Comparison of ENCODE assay signal across 32 cellular contexts in the genomic region with DNA sequence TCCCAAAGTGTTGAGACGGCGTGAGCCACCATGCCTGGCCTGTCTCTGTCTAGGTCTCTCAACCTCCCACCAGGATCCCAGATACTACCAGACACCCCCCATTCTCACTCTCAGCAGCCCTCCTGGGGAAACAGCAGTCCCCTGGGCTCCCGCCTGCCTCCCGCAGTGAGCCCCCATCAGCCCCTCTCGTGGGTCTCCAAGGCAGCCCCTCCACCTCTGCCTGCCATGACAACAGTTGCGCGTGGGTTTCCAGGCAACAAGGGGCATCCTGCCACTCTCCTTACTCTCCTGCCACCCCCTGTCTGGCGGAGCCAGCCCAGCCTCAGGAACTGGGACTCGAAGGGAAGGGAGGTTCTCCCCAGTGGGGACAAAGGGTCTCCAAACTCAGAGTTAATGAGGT. TPM values are rescaled to one million over a fixed set of nuclear protein-coding genes. Genes with fewer than 3 reads are reported as not detected.
"Had no signal": no experiment of that assay in that cellular context is flagged by ENCODE, and none has a peak within 500 bp of the region (broad histone marks: within the 10 kb centered on the region; RNA-seq: fewer than 3 reads in every experiment).

No MANE protein-coding gene starts in this region.

- DNase-seq: activated CD4-positive, alpha-beta T cell treated with anti-CD3 and anti-CD28 coated beads, Interleukin-2, amount 10 ng/mL, durations not matched to agents 24 days and 14 days; activated CD4-positive, alpha-beta T cell treated with anti-CD3 and anti-CD28 coated beads, Interleukin-2, amount 50 U/mL, for 4 hours; activated CD8-positive, alpha-beta T cell treated with anti-CD3 and anti-CD28 coated beads for 36 hours; activated gamma-delta T cell; activated naive CD4-positive, alpha-beta T cell treated with anti-CD3 and anti-CD28 coated beads for 36 hours; activated T-cell treated with anti-CD3 and anti-CD28 coated beads, Interleukin-2, amount 50 U/mL, for 24 hours; adrenal gland; body of pancreas; MM.1S; MV-4-11; NCI-H1092 treated with DMSO at 0.1 percent for 48 hours; NCI-H146; NCI-H187; NCI-H2029 treated with DMSO at 0.1 percent for 48 hours; NCI-H2107; NCI-H345; NCI-H524 treated with DMSO at 0.1 percent for 48 hours; SHP77; SJCRH30; T1000 had no signal

- FAIRE-seq: astrocyte had no signal

- H3K4me1 ChIP-seq: adrenal gland, body of pancreas, breast epithelium, SJCRH30 had no signal

- H3K9me3 ChIP-seq: adrenal gland, body of pancreas, breast epithelium, SJCRH30 had no signal

- H3K27ac ChIP-seq: adrenal gland, body of pancreas, breast epithelium, SJCRH30, SK-N-MC had no signal

- H3K36me3 ChIP-seq: adrenal gland, breast epithelium, SJCRH30 had no signal

- H3K4me3 ChIP-seq: adrenal gland, body of pancreas, breast epithelium, SJCRH30, SK-N-MC had no signal

- ATAC-seq: activated CD8-positive, alpha-beta T cell treated with anti-CD3 and anti-CD28 coated beads for 36 hours; activated naive CD4-positive, alpha-beta T cell treated with anti-CD3 and anti-CD28 coated beads, Interleukin-2, amount 50 U/mL, for 72 hours; body of pancreas; Panc1 had no signal

RNA-seq across cellular contexts. Expression of a gene that starts 5.2 kb away (rescaled TPM):
- total RNA-seq: activated CD8-positive, alpha-beta T cell treated with anti-CD3 and anti-CD28 coated beads for 36 hours; activated naive CD4-positive, alpha-beta T cell treated with anti-CD3 and anti-CD28 coated beads for 36 hours; activated naive CD4-positive, alpha-beta T cell treated with anti-CD3 and anti-CD28 coated beads, Interleukin-2, amount 50 U/mL, for 72 hours; activated T-helper 2 cell treated with anti-CD3 and anti-CD28 coated beads, Interferon-gamma antibody, Interleukin-2, Interleukin-4, amounts not matched to agents 10 μg/mL and 5 μg/mL and 100 μg/mL, durations not matched to agents 14 hours and 24 hours and 36 hours; astrocyte; LHCN-M2; RPMI7951; T-helper 1 cell treated with Interleukin-12 subunit alpha and Interleukin-12 subunit beta and Interleukin-4 antibody, amounts not matched to agents 30 ng/mL and 1 ng/mL, for 36 hours; T-helper 2 cell treated with Interferon-gamma antibody and Interleukin-4, amounts not matched to agents 100 ng/mL and 5 ng/mL, for 36 hours had no signal

RNA-seq across cellular contexts. Expression of a gene that starts 49.3 kb away (rescaled TPM):
- total RNA-seq: activated CD4-positive, alpha-beta T cell treated with anti-CD3 and anti-CD28 coated beads, Interleukin-2, amount 10 ng/mL, durations not matched to agents 24 days and 14 days; activated CD8-positive, alpha-beta T cell treated with anti-CD3 and anti-CD28 coated beads for 36 hours; activated naive CD4-positive, alpha-beta T cell treated with anti-CD3 and anti-CD28 coated beads for 36 hours; activated naive CD4-positive, alpha-beta T cell treated with anti-CD3 and anti-CD28 coated beads, Interleukin-2, amount 50 U/mL, for 72 hours; activated T-helper 2 cell treated with anti-CD3 and anti-CD28 coated beads, Interferon-gamma antibody, Interleukin-2, Interleukin-4, amounts not matched to agents 10 μg/mL and 5 μg/mL and 100 μg/mL, durations not matched to agents 14 hours and 24 hours and 36 hours; astrocyte; body of pancreas; breast epithelium; cardiac septum; LHCN-M2; NCI-H460; RPMI7951; SJCRH30; T-helper 1 cell treated with Interleukin-12 subunit alpha and Interleukin-12 subunit beta and Interleukin-4 antibody, amounts not matched to agents 30 ng/mL and 1 ng/mL, for 36 hours; T-helper 2 cell treated with Interferon-gamma antibody and Interleukin-4, amounts not matched to agents 100 ng/mL and 5 ng/mL, for 36 hours had no signal

RNA-seq across cellular contexts. Expression of a gene that starts 52.0 kb away (rescaled TPM):
- total RNA-seq: astrocyte had no signal
